Comparison of ENCODE assay signal across 12 cellular contexts in genomic region chr3:140206196-140207040, GRCh38.
A peak's percentile ranks its signal among the peaks of the same experiment; 100 is the strongest.
DNase-seq lines count a peak whose midpoint lies in the region; ATAC-seq and TF ChIP-seq lines count a peak whose summit lies in the region.
"Had no signal": no experiment of that assay in that cellular context is flagged by ENCODE, and none has a peak within 500 bp of the region (broad histone marks: within the 10 kb centered on the region; RNA-seq: fewer than 3 reads in every experiment).

No MANE protein-coding gene starts in this region.

- CTCF ChIA-PET in A673 (lab: Charles Lee) (no interaction called here), HEK293 (lab: Yijun Ruan, JAX) (interaction anchor here (0.6 to 1.6 kb wide), 6 partner anchors 12 to 577 kb away, joined by 3 to 8 read pairs (median 3); no protein-coding TSS in a partner anchor), RWPE1 (lab: Yijun Ruan, JAX) (interaction anchor here (0.5 to 1.1 kb wide), 5 partner anchors 9 to 312 kb away, joined by 3 to 4 read pairs (median 3); no protein-coding TSS in a partner anchor)

- H3K27ac ChIP-seq in A673 (ENCODE audit: low read depth, low read length, poor library complexity, severe bottlenecking) (no peak overlapping the region), HEK293 (ENCODE audit: extremely low read depth, low read depth, low read length) (no peak overlapping the region), RWPE1 (no peak overlapping the region), suprapubic skin (no peak overlapping the region)
- H3K27ac ChIP-seq: body of pancreas, thyroid gland had no signal

- BruUV-seq in A673 (replicated peaks; lab: Mats Ljungman, UMichigan) = no TSS peak

- intact Hi-C loops in A673 (cut with micrococcal nuclease; ENCODE audit: unreplicated experiment) (no loop called here), left cardiac atrium (cut with DNase I) (loop anchor here in 1 of 2 donors (5.0 kb wide), 1 partner anchor 269 kb away; the partner anchor contains the start of gene CLSTN2)

- H3K27me3 ChIP-seq in A673 (replicated peaks; ENCODE audit: insufficient read depth, low read depth, low read length, poor library complexity) (no peaks in the 10 kb centered on the region), suprapubic skin (no peaks in the 10 kb centered on the region)
- H3K27me3 ChIP-seq: body of pancreas, thyroid gland had no signal

- peak; percentile 72 to 83 for ATAC-seq in left cardiac atrium
- ATAC-seq in GM18870 (IDR thresholded peaks at IDR 0.05; ENCODE audit: unreplicated experiment) = no peak
- ATAC-seq: body of pancreas had no signal

- H3K4me1 ChIP-seq in A673 (ENCODE audit: insufficient read depth, low read length, poor library complexity, severe bottlenecking) = no peaks in the 10 kb centered on the region
- peaks cover 9% of the 10 kb centered on the region for H3K4me1 ChIP-seq in HEK293 (ENCODE audit: control insufficient read depth, insufficient read depth, low read length)
- no peaks in the 10 kb centered on the region for H3K4me1 ChIP-seq in suprapubic skin
- H3K4me1 ChIP-seq: body of pancreas had no signal

- 33% methylated on average over 4 of the region's 4 CpGs for WGBS in suprapubic skin

- no peak for TF ChIP-seq POLR2A in suprapubic skin (IDR thresholded peaks at IDR 0.05)

- POLR2A ChIA-PET in A673 (lab: Charles Lee; ENCODE audit: low non-redundant PET) = no interaction called here
- POLR2A ChIA-PET in HEK293 (lab: Yijun Ruan, JAX) = no interaction called here
- POLR2A ChIA-PET in RWPE1 (lab: Yijun Ruan, JAX; ENCODE audit: low non-redundant PET) = no interaction called here

- H3K4me3 ChIP-seq in A673 (ENCODE audit: low read depth, low read length, poor library complexity, severe bottlenecking) (no peak overlapping the region), HEK293 (ENCODE audit: low read depth, low read length) (no peak overlapping the region), suprapubic skin (no peak overlapping the region)
- H3K4me3 ChIP-seq: body of pancreas, thyroid gland had no signal

- no peak for TF ChIP-seq EP300 in suprapubic skin (IDR thresholded peaks at IDR 0.05)

- H3K36me3 ChIP-seq in A673 (ENCODE audit: insufficient read depth, low read length, poor library complexity, severe bottlenecking) = no peaks in the 10 kb centered on the region
- H3K36me3 ChIP-seq in HEK293 (ENCODE audit: control insufficient read depth in 2 of 2, insufficient read depth in 1 of 2, low read length in 2 of 2) = no peaks in the 10 kb centered on the region
- no peaks in the 10 kb centered on the region for H3K36me3 ChIP-seq in suprapubic skin
- H3K36me3 ChIP-seq: thyroid gland had no signal

- TF ChIP-seq CTCF in A673 (conservative IDR thresholded peaks at IDR 0.05; ENCODE audit: low read depth, low read length) (0 out of 2 replicates have a peak, but pooled peaks have one; percentile 15), HEK293 (tag by site-specific recombination; IDR thresholded peaks at IDR 0.05) (no peak), RWPE1 (conservative IDR thresholded peaks at IDR 0.05; ENCODE audit: low read depth) (no peak), suprapubic skin (IDR thresholded peaks at IDR 0.05) (no peak)

- DNase-seq in A673 (ENCODE audit: low spot score) (peak; percentile 24), RWPE1 (ENCODE audit: low spot score) (peak; percentile 43), left cardiac atrium (no peak), GM19238 (ENCODE audit: insufficient read length, low spot score) (no peak), HuH-7 (ENCODE audit: low spot score) (no peak), suprapubic skin (ENCODE audit: low spot score in 2 of 2) (no peak)
- DNase-seq: CD4-positive, alpha-beta T cell; nucleus accumbens had no signal

- H3K9me3 ChIP-seq in A673 (ENCODE audit: low read depth, low read length, poor library complexity, severe bottlenecking) (no peaks in the 10 kb centered on the region), HEK293 (ENCODE audit: control insufficient read depth, insufficient read depth, low read depth, low read length) (no peaks in the 10 kb centered on the region), suprapubic skin (no peaks in the 10 kb centered on the region)
- H3K9me3 ChIP-seq: body of pancreas, thyroid gland had no signal

TF ChIP-seq in HEK293, 187 proteins besides CTCF, POLR2A, EP300 and RAD21:
- peak; percentile 93 for TF ChIP-seq REST (tag by site-specific recombination; IDR thresholded peaks at IDR 0.05)
- TF ChIP-seq PRDM2 (tag by site-specific recombination; IDR thresholded peaks at IDR 0.05; ENCODE audit: borderline replicate concordance) = no peak
- TF ChIP-seq GLIS1 (tag by site-specific recombination; IDR thresholded peaks at IDR 0.05) = peak; percentile 54; the same call in 1 of the 2 replicates
TF ChIP-seq in HEK293: peak in this region for 2.

Comparison
In these comparisons a context has a peak if more than half of its experiments do, and no peak if none do; other contexts are left out.
1. DNase-seq: peak in A673 (single experiment) and RWPE1 (single experiment); none in left cardiac atrium (single experiment), GM19238 (single experiment), HuH-7 (single experiment) and suprapubic skin (0 of 2).